13 cellular contexts compared by ENCODE assay signal in the genomic region with DNA sequence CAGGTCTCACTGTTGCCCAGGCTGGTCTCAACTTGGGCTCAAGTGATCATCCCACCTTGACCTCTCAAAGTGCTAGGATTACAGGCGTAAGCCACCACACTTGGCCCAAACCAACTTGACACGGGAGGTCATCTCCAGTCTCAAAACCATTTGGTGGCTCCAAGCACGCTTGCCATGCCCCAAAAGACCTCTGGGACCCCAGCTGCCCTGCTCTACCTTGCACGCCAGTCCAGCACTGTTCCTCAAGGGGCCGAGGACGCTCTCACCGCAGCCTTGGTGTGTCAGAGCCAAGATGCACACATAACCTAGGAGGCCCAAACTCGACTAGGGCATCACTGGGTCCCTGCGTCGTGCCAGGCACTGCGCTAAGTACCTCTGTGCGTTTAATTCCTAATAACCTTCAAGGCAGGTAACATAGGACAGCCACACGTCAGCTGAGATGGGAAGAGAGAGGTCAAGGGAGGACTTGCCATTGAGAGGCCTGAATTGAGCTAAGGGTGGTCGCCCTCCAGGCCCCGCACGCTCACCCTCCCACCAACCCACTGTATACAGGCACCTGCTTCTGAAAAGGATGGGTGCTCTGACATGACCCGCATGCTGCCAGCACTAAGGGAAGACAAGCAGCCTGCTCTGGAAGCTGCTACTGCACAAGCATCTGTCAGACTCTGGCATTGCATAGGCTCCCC. TPM values are rescaled to one million over a fixed set of nuclear protein-coding genes. Genes with fewer than 3 reads are reported as not detected.
DNase-seq lines count a peak whose midpoint lies in the region; ATAC-seq, FAIRE-seq and TF ChIP-seq lines count a peak whose summit lies in the region.
"Had no signal": no experiment of that assay in that cellular context is flagged by ENCODE, and none has a peak within 500 bp of the region (broad histone marks: within the 10 kb centered on the region; RNA-seq: fewer than 3 reads in every experiment).

No MANE protein-coding gene starts in this region.

- no peak for FAIRE-seq in pancreas (lab: Jason Lieb, UNC)

- H3K27me3 Mint-ChIP-seq in activated T-cell treated with anti-CD3 and anti-CD28 coated beads, Interleukin-2, amount 50 U/mL, for 24 hours: peaks cover 26% of the 10 kb centered on the region

- H3K4me1 ChIP-seq in pancreas: peaks cover 0 to 9% (median 3%) of the 10 kb centered on the region in 3 donors

- H3K36me3 Mint-ChIP-seq in activated T-cell treated with anti-CD3 and anti-CD28 coated beads, Interleukin-2, amount 50 U/mL, for 24 hours (ENCODE audit: low read depth): peaks cover 48% of the 10 kb centered on the region

- peaks cover 19 to 42% (median 33%) of the 10 kb centered on the region in 3 donors for H3K36me3 ChIP-seq in pancreas

- peak overlapping the region; percentile 50 for H3K27ac Mint-ChIP-seq in activated T-cell treated with anti-CD3 and anti-CD28 coated beads, Interleukin-2, amount 50 U/mL, for 24 hours

- no peaks in the 10 kb centered on the region for H3K27me3 ChIP-seq in pancreas

- no peaks in the 10 kb centered on the region for H3K9me3 Mint-ChIP-seq in activated T-cell treated with anti-CD3 and anti-CD28 coated beads, Interleukin-2, amount 50 U/mL, for 24 hours
- H3K9me3 Mint-ChIP-seq: mesothelial cell of epicardium had no signal

- WGBS in pancreas, 2 donors: 74 to 80% methylated on average over 17 of the region's 17 CpGs

- TF ChIP-seq CTCF in VCaP (conservative IDR thresholded peaks at IDR 0.05) (no peak), pancreas (IDR thresholded peaks at IDR 0.05) (no peak)

- peaks cover 7% of the 10 kb centered on the region for H3K4me1 Mint-ChIP-seq in activated T-cell treated with anti-CD3 and anti-CD28 coated beads, Interleukin-2, amount 50 U/mL, for 24 hours (ENCODE audit: low read depth)

- no peak overlapping the region for H3K4me3 Mint-ChIP-seq in activated T-cell treated with anti-CD3 and anti-CD28 coated beads, Interleukin-2, amount 50 U/mL, for 24 hours
- H3K4me3 Mint-ChIP-seq: mesothelial cell of epicardium had no signal

- peak overlapping the region; percentile 53 for H3K27ac ChIP-seq in VCaP
- peak overlapping the region in 3 of 4 donors; percentile 2 to 52 (median 31) for H3K27ac ChIP-seq in pancreas
- H3K27ac ChIP-seq: GM23248, KMS-11, WERI-Rb-1 had no signal

- no peaks in the 10 kb centered on the region for H3K9me3 ChIP-seq in pancreas

- peak; percentile 37 for DNase-seq in activated T-cell treated with anti-CD3 and anti-CD28 coated beads, Interleukin-2, amount 50 U/mL, for 24 hours
- DNase-seq in activated T-cell treated with anti-CD3 and anti-CD28 coated beads for 4 hours (no peak), pancreas (peak in 1 of 6 donors; percentile 30), HCEC 1CT (no peak), HuH-7.5 (ENCODE audit: low spot score) (no peak)
- DNase-seq: GDM1, GM23248, NCI-H226, WERI-Rb-1 had no signal

- intact Hi-C loops in pancreas (cut with DNase I): no loop called here

- ATAC-seq in pancreas: no peak
- ATAC-seq: Right ventricle myocardium inferior had no signal

- H3K4me3 ChIP-seq in pancreas: no peak overlapping the region
- H3K4me3 ChIP-seq: GM23248 had no signal

RNA-seq across cellular contexts. Expression of gene GAS2L1, which starts 4.6 kb away (rescaled TPM):
- total RNA-seq in pancreas: 10 to 100 TPM in 1 of 6 donors, 1 to 10 TPM in 5; 5.2 to 10.7 (median 7.8) TPM
- polyA plus RNA-seq in pancreas: 10 to 100 TPM; 11.7 to 13.6 TPM

RNA-seq across cellular contexts. Expression of gene RASL10A, which starts 13.6 kb away (rescaled TPM):
- under 1 TPM; 0.24 to 0.61 (median 0.50) TPM for total RNA-seq in pancreas
- 1 to 10 TPM; 3.7 to 4.4 TPM for polyA plus RNA-seq in pancreas
- total RNA-seq: GM23248 had no signal

RNA-seq across cellular contexts. Expression of gene EWSR1, which starts 33.8 kb away (rescaled TPM):
- total RNA-seq in pancreas: 100 to 1,000 TPM in 3 of 6 donors, 10 to 100 TPM in 3; 49.2 to 104 (median 87.5) TPM
- polyA plus RNA-seq in pancreas: 100 to 1,000 TPM; 136 to 257 TPM

RNA-seq across cellular contexts. Expression of gene RHBDD3, which starts 34.1 kb away (rescaled TPM):
- 10 to 100 TPM in 2 of 6 donors, 1 to 10 TPM in 4; 5.4 to 13.2 (median 9.0) TPM for total RNA-seq in pancreas
- polyA plus RNA-seq in pancreas: 10 to 100 TPM; 36.2 to 38.2 TPM
